ENCODE assay signal across 1 cellular context in the genomic region with DNA sequence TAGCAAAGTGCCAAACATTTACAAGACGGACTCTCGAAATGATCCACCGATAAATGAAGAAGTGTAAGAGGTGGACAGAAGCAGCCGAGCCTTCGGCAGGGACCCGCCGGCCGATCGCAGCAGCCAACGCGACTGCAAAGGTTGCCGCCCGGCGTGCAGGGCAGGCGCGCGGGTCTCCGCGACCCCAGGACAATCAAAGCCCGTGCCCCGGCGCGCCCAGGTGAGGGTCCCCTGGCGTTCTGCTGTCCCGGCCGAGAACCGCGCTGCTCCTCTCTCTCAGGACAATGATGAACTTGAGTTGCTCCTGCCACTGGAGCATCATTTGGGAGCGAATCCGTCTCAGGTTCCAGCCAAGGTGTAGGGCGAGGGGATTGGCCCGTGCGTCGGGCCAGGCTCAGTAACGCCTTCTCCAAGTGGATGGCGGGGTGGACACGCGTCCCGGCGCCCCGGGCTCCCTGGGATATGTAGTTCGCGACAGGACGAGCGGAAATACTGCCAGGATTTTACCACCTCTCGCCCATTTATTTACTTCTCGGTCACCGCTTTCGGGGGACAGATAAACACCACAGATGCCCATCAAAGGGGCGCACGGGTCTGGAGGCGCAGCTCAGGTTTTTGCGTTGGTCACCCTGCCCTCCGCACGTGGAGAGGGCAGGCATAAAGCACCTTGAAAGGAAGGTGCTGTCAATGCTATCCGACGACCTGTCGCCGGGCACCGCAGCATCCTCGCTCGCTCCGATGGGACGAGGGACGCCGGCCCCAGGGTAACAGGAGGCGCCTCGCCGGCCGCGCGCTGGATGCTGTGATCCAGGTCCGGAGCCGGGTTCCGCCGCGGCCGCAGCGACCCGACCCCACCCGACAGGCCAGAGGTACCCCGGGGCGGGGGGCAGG.
TF ChIP-seq lines count a peak whose summit lies in the region.

BIVM (plus strand) TSS at position 467 of the 891 bp plus-strand sequence. CDS start 8,149 bp downstream, outside the sequence.
POGLUT2 (minus strand) TSS at position 324 of the 891 bp plus-strand sequence; CDS start at position 18, 306 bp downstream.

TF ChIP-seq in K562, 482 proteins besides CTCF, POLR2A, EP300 and RAD21 (continued from another document):
- peak; percentile 76 for TF ChIP-seq ZEB2 (IDR thresholded peaks at IDR 0.05)
- peak; percentile 10 for TF ChIP-seq HMGN3 (IDR thresholded peaks at IDR 0.05; ENCODE audit: borderline replicate concordance, extremely low read depth, insufficient read length, low read depth, low read length)
- no peak for TF ChIP-seq ZNF644 (tag; IDR thresholded peaks at IDR 0.05; ENCODE audit: low read depth)
- TF ChIP-seq, protein P1, sequence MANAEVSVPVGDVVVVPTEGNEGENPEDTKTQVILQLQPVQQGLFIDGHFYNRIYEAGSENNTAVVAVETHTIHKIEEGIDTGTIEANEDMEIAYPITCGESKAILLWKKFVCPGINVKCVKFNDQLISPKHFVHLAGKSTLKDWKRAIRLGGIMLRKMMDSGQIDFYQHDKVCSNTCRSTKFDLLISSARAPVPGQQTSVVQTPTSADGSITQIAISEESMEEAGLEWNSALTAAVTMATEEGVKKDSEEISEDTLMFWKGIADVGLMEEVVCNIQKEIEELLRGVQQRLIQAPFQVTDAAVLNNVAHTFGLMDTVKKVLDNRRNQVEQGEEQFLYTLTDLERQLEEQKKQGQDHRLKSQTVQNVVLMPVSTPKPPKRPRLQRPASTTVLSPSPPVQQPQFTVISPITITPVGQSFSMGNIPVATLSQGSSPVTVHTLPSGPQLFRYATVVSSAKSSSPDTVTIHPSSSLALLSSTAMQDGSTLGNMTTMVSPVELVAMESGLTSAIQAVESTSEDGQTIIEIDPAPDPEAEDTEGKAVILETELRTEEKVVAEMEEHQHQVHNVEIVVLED (CRISPR knock-in tag; IDR thresholded peaks at IDR 0.05) = 0 out of 2 replicates have a peak, but pooled peaks have one; percentile 37
- TF ChIP-seq SOX6 (IDR thresholded peaks at IDR 0.05) = no peak
- TF ChIP-seq, protein P2, sequence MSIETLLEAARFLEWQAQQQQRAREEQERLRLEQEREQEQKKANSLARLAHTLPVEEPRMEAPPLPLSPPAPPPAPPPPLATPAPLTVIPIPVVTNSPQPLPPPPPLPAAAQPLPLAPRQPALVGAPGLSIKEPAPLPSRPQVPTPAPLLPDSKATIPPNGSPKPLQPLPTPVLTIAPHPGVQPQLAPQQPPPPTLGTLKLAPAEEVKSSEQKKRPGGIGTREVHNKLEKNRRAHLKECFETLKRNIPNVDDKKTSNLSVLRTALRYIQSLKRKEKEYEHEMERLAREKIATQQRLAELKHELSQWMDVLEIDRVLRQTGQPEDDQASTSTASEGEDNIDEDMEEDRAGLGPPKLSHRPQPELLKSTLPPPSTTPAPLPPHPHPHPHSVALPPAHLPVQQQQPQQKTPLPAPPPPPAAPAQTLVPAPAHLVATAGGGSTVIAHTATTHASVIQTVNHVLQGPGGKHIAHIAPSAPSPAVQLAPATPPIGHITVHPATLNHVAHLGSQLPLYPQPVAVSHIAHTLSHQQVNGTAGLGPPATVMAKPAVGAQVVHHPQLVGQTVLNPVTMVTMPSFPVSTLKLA (conservative IDR thresholded peaks at IDR 0.05) = peak; percentile 55 to 73
- TF ChIP-seq ATF1 (CRISPR knock-in tag; IDR thresholded peaks at IDR 0.05) = no peak
- peak; percentile 92 for TF ChIP-seq ATF1 (tag; IDR thresholded peaks at IDR 0.05)
- TF ChIP-seq ZNF766 (CRISPR knock-in tag; conservative IDR thresholded peaks at IDR 0.05) = 0 out of 2 replicates have a peak, but pooled peaks have one; percentile 24
- TF ChIP-seq HDAC2 (IDR thresholded peaks at IDR 0.05) = peak; percentile 21; the same call in 1 of the 2 replicates
- TF ChIP-seq ZNF277 (CRISPR knock-in tag; IDR thresholded peaks at IDR 0.05; ENCODE audit: borderline replicate concordance) = no peak
- peak in 1 of 2 experiments; percentile 29; a peak in 1 of 4 replicates for TF ChIP-seq KDM1A (IDR thresholded peaks at IDR 0.05)
- TF ChIP-seq ZNF224 (CRISPR knock-in tag; IDR thresholded peaks at IDR 0.05) = no peak
- TF ChIP-seq BHLHE40 (IDR thresholded peaks at IDR 0.05; ENCODE audit: low read length) = peak; percentile 42; the same call in 1 of the 2 replicates
- TF ChIP-seq ELF1 (tag; IDR thresholded peaks at IDR 0.05) = peak; percentile 54; the same call in 1 of the 2 replicates
- TF ChIP-seq CHD2 (IDR thresholded peaks at IDR 0.05; ENCODE audit: low read depth, low read length) = peak; percentile 69; the same call in 1 of the 2 replicates
- TF ChIP-seq TAF1 (IDR thresholded peaks at IDR 0.05; ENCODE audit: control insufficient read depth, extremely low read depth, insufficient read depth, low read length, severe bottlenecking) = peak; percentile 53
- TF ChIP-seq TBP (optimal IDR thresholded peaks at IDR 0.05; ENCODE audit: low read depth, low read length) = peak; percentile 61
- TF ChIP-seq ZBTB7A (IDR thresholded peaks at IDR 0.05; ENCODE audit: borderline replicate concordance, control insufficient read depth, low read depth, low read length) = peak; percentile 72; the same call in 1 of the 2 replicates
